In genomic region chr20:3655032-3655405, GRCh38 we compare ENCODE assay signal across 24 cellular contexts. TPM values are rescaled to one million over a fixed set of nuclear protein-coding genes. Genes with fewer than 3 reads are reported as not detected.
DNase-seq lines count a peak whose midpoint lies in the region; ATAC-seq and TF ChIP-seq lines count a peak whose summit lies in the region.
"Had no signal": no experiment of that assay in that cellular context is flagged by ENCODE, and none has a peak within 500 bp of the region (broad histone marks: within the 10 kb centered on the region; RNA-seq: fewer than 3 reads in every experiment).

No MANE protein-coding gene starts in this region.

- H3K9ac ChIP-seq in MM.1S (ENCODE audit: low read length), result no peak overlapping the region
- H3K9ac ChIP-seq: KMS-11 had no signal

- H3K36me3 Mint-ChIP-seq in osteocyte (ENCODE audit: unreplicated experiment), result peaks cover 7% of the 10 kb centered on the region

- TF ChIP-seq POLR2A in suprapubic skin (IDR thresholded peaks at IDR 0.05), result no peak

- no peaks in the 10 kb centered on the region for H4K20me1 ChIP-seq in MM.1S (ENCODE audit: insufficient read depth, low read length)

- H3K4me3 ChIP-seq in suprapubic skin (no peak overlapping the region), MM.1S (ENCODE audit: low read length) (no peak overlapping the region)
- H3K4me3 ChIP-seq: SK-N-MC had no signal

- H3K27ac Mint-ChIP-seq in osteocyte (ENCODE audit: unreplicated experiment), result no peak overlapping the region
- H3K27ac Mint-ChIP-seq: CD8-positive, alpha-beta T cell had no signal

- no peaks in the 10 kb centered on the region for H3K79me2 ChIP-seq in MM.1S (ENCODE audit: low read length)

- no peak overlapping the region for H2AFZ ChIP-seq in MM.1S (ENCODE audit: low read length)

- peaks cover 4% of the 10 kb centered on the region for H3K36me3 ChIP-seq in suprapubic skin
- H3K36me3 ChIP-seq in MM.1S (replicated peaks; ENCODE audit: insufficient read depth, low read length), result no peaks in the 10 kb centered on the region

- 89% methylated on average over 6 of the region's 7 CpGs for WGBS in suprapubic skin

- H3K27me3 ChIP-seq in suprapubic skin, result peaks cover 24% of the 10 kb centered on the region
- H3K27me3 ChIP-seq in MM.1S (replicated peaks; ENCODE audit: insufficient read depth, low read length), result no peaks in the 10 kb centered on the region

- H3K27me3 Mint-ChIP-seq in osteocyte (ENCODE audit: unreplicated experiment), result no peaks in the 10 kb centered on the region

- TF ChIP-seq EP300 in suprapubic skin (IDR thresholded peaks at IDR 0.05), result no peak

- H3K9me3 Mint-ChIP-seq in osteocyte (ENCODE audit: unreplicated experiment), result no peaks in the 10 kb centered on the region
- H3K9me3 Mint-ChIP-seq: CD8-positive, alpha-beta T cell had no signal

- H3K4me2 ChIP-seq in MM.1S (ENCODE audit: low read depth, low read length), result no peak overlapping the region
- H3K4me2 ChIP-seq: KMS-11 had no signal

- H3K27ac ChIP-seq in suprapubic skin (no peak overlapping the region), MM.1S (ENCODE audit: low read length) (no peak overlapping the region)
- H3K27ac ChIP-seq: KMS-11, RWPE1, SK-N-MC had no signal

- no peak overlapping the region for H3K4me3 Mint-ChIP-seq in osteocyte (ENCODE audit: unreplicated experiment)
- H3K4me3 Mint-ChIP-seq: CD8-positive, alpha-beta T cell had no signal

- no peaks in the 10 kb centered on the region for H3K9me3 ChIP-seq in suprapubic skin
- H3K9me3 ChIP-seq in MM.1S (replicated peaks; ENCODE audit: insufficient read depth, low read length), result no peaks in the 10 kb centered on the region

- DNase-seq in NCI-H1417 (lab: John Stamatoyannopoulos, UW), result peak in 2 of 3 experiments; percentile 62 to 80
- no peak for DNase-seq in NCI-H1417 treated with DMSO at 0.1 percent for 48 hours (lab: John Stamatoyannopoulos, UW)
- peak; percentile 6 for DNase-seq in activated CD4-positive, alpha-beta T cell treated with anti-CD3 and anti-CD28 coated beads for 1 hour
- DNase-seq in activated CD4-positive, alpha-beta T cell treated with anti-CD3 and anti-CD28 coated beads, Interleukin-2, amount 50 U/mL, for 4 hours, result no peak
- DNase-seq in left lobe of liver (ENCODE audit: low spot score), result peak; percentile 33
- DNase-seq in suprapubic skin (ENCODE audit: low spot score in 2 of 2), result peak; percentile 55 to 61
- no peak for DNase-seq in MM.1S
- DNase-seq in osteocyte (ENCODE audit: extremely low spot score, unreplicated experiment), result no peak
- DNase-seq: 8988T, AML-193, C1 segment of cervical spinal cord, Calu3, DMS153, GDM1, IMR-90, NCI-H1930, SW 1271 had no signal

- H3K4me1 ChIP-seq in suprapubic skin, result no peaks in the 10 kb centered on the region
- H3K4me1 ChIP-seq in MM.1S (ENCODE audit: low read length), result peaks cover 46% of the 10 kb centered on the region

- TF ChIP-seq CTCF in suprapubic skin (IDR thresholded peaks at IDR 0.05), result no peak
- TF ChIP-seq CTCF in MM.1S (IDR thresholded peaks at IDR 0.05; ENCODE audit: low read length), result no peak
- no peak for TF ChIP-seq CTCF in osteocyte (IDR thresholded peaks at IDR 0.05)

- peaks cover 9% of the 10 kb centered on the region for H3K4me1 Mint-ChIP-seq in osteocyte (ENCODE audit: unreplicated experiment)

- H3K9me2 ChIP-seq in MM.1S (replicated peaks; ENCODE audit: insufficient read depth, low read length), result no peaks in the 10 kb centered on the region

- no peak for ATAC-seq in left lobe of liver
- ATAC-seq: CD8-positive, alpha-beta T cell; HCT116 had no signal

- H3F3A ChIP-seq in MM.1S (ENCODE audit: insufficient read depth, low read length), result peaks cover 21% of the 10 kb centered on the region

RNA-seq across cellular contexts. Expression of gene GFRA4, which starts 8.2 kb away (rescaled TPM):
- not detected for total RNA-seq in left lobe of liver
- not detected for total RNA-seq in suprapubic skin
- total RNA-seq in osteocyte, result not detected in 2 replicates
- total RNA-seq: Calu3; CD8-positive, alpha-beta T cell; H1; IMR-90; M059J had no signal

RNA-seq across cellular contexts. Expression of gene ADAM33, which starts 26.8 kb away (rescaled TPM):
- total RNA-seq in left lobe of liver (0.48 TPM), suprapubic skin (10 to 100 TPM in 3 of 4 donors, 1 to 10 TPM in 1; 6.3 to 24.3 (median 13.4) TPM), osteocyte (32.0 and 34.7 TPM in 2 replicates)
- total RNA-seq: Calu3; CD8-positive, alpha-beta T cell had no signal

RNA-seq across cellular contexts. Expression of gene SIGLEC1, which starts 57.4 kb away (rescaled TPM):
- 5.9 TPM for total RNA-seq in left lobe of liver
- 1 to 10 TPM in 2 of 4 donors, under 1 TPM in 2; 0.60 to 3.5 (median 1.1) TPM for total RNA-seq in suprapubic skin
- 0.21 TPM in 2 replicates for total RNA-seq in osteocyte
- total RNA-seq: Calu3, H1, IMR-90, M059J had no signal

Comparison
In these comparisons a context has a peak if more than half of its experiments do, and no peak if none do; other contexts are left out.
1. DNase-seq: peak in NCI-H1417 (2 of 3), activated CD4-positive, alpha-beta T cell treated with anti-CD3 and anti-CD28 coated beads for 1 hour (single experiment), left lobe of liver (single experiment) and suprapubic skin (2 of 2); none in NCI-H1417 treated with DMSO at 0.1 percent for 48 hours (single experiment), activated CD4-positive, alpha-beta T cell treated with anti-CD3 and anti-CD28 coated beads, Interleukin-2, amount 50 U/mL, for 4 hours (0 of 2), MM.1S (single experiment) and osteocyte (single experiment).